In genomic region chr3:191236635-191237034, GRCh38 we compare ENCODE assay signal across 24 cellular contexts. TPM values are rescaled to one million over a fixed set of nuclear protein-coding genes. Genes with fewer than 3 reads are reported as not detected.
DNase-seq lines count a peak whose midpoint lies in the region; ATAC-seq and TF ChIP-seq lines count a peak whose summit lies in the region.
"Had no signal": no experiment of that assay in that cellular context is flagged by ENCODE, and none has a peak within 500 bp of the region (broad histone marks: within the 10 kb centered on the region; RNA-seq: fewer than 3 reads in every experiment).

No MANE protein-coding gene starts in this region.

- no peaks in the 10 kb centered on the region for H3K9me2 ChIP-seq in HCT116 (ENCODE audit: insufficient read depth)

- DNase-seq in HCT116 (ENCODE audit: low read depth, low spot score) (no peak), amniotic stem cell (lab: John Stamatoyannopoulos, UW) (peak; percentile 5), fibroblast of pulmonary artery (ENCODE audit: low read depth) (peak; percentile 33), smooth muscle cell (lab: John Stamatoyannopoulos, UW; ENCODE audit: unreplicated experiment) (no peak), glomerular visceral epithelial cell (ENCODE audit: extremely low spot score) (no peak), mucosa of gallbladder (ENCODE audit: low spot score) (no peak), glutamatergic neuron (no peak)
- DNase-seq in activated CD8-positive, alpha-beta memory T cell treated with anti-CD3 and anti-CD28 coated beads for 24 hours: no peak
- DNase-seq: activated CD8-positive, alpha-beta T cell treated with anti-CD3 and anti-CD28 coated beads for 36 hours; activated T-cell treated with anti-CD3 and anti-CD28 coated beads, Interleukin-2, amount 50 U/mL, for 48 hours; DMS153; effector memory CD4-positive, alpha-beta T cell; immature natural killer cell; mammary epithelial cell; natural killer cell; NCI-H146; stimulated activated naive B cell treated with anti-CD40 and anti-IgM and Interleukin-4, amounts not matched to agents 10 μg/mL and 1 μg/mL and 100 μg/mL, for 72 hours; T-cell had no signal

- no peak overlapping the region for H3K9ac ChIP-seq in HCT116 (ENCODE audit: low read length)
- no peak overlapping the region for H3K9ac ChIP-seq in smooth muscle cell (ENCODE audit: low read depth)

- H3K4me3 Mint-ChIP-seq in glutamatergic neuron (ENCODE audit: unreplicated experiment): no peak overlapping the region
- H3K4me3 Mint-ChIP-seq: activated CD8-positive, alpha-beta T cell treated with anti-CD3 and anti-CD28 coated beads for 36 hours; central memory CD8-positive, alpha-beta T cell; immature natural killer cell; natural killer cell; stimulated activated naive B cell treated with anti-CD40 and anti-IgM and Interleukin-4, amounts not matched to agents 10 μg/mL and 1 μg/mL and 100 μg/mL, for 72 hours; T-cell had no signal

- H3K36me3 Mint-ChIP-seq in glutamatergic neuron (ENCODE audit: unreplicated experiment): no peaks in the 10 kb centered on the region
- H3K36me3 Mint-ChIP-seq: immature natural killer cell; natural killer cell; stimulated activated naive B cell treated with anti-CD40 and anti-IgM and Interleukin-4, amounts not matched to agents 10 μg/mL and 1 μg/mL and 100 μg/mL, for 72 hours; T-cell had no signal

- H3K4me1 ChIP-seq in HCT116 (ENCODE audit: control insufficient read depth in 1 of 2, insufficient read depth in 2 of 2, low read length in 2 of 2): peaks cover 0 to 5% of the 10 kb centered on the region in 2 experiments; a peak in 1 of 4 replicates
- peaks cover 12% of the 10 kb centered on the region for H3K4me1 ChIP-seq in smooth muscle cell (ENCODE audit: low read depth)

- H2AFZ ChIP-seq in HCT116 (ENCODE audit: low read depth, low read length, poor library complexity, severe bottlenecking): peak overlapping the region; percentile 45
- peak overlapping the region; percentile 62 for H2AFZ ChIP-seq in smooth muscle cell (ENCODE audit: low read depth)

- H3K4me1 Mint-ChIP-seq in glutamatergic neuron (ENCODE audit: low read depth, unreplicated experiment): peaks cover 17% of the 10 kb centered on the region
- H3K4me1 Mint-ChIP-seq: central memory CD8-positive, alpha-beta T cell; immature natural killer cell; natural killer cell; T-cell had no signal

- TF ChIP-seq RAD21 in HCT116 (IDR thresholded peaks at IDR 0.05; ENCODE audit: low read depth): no peak

- H3K9me3 ChIP-seq in HCT116 (ENCODE audit: control insufficient read depth in 1 of 2, insufficient read depth in 1 of 2, low read depth in 1 of 2, low read length in 2 of 2) (no peaks in the 10 kb centered on the region), smooth muscle cell (replicated peaks; ENCODE audit: low read depth) (no peaks in the 10 kb centered on the region)
- H3K9me3 ChIP-seq: tibial nerve had no signal

- H3K79me2 ChIP-seq in HCT116 (ENCODE audit: insufficient read depth, low read length) (no peaks in the 10 kb centered on the region), smooth muscle cell (ENCODE audit: low read depth) (no peaks in the 10 kb centered on the region)

- H3K27me3 ChIP-seq in HCT116 (ENCODE audit: insufficient read depth, low read length) (no peaks in the 10 kb centered on the region), smooth muscle cell (ENCODE audit: low read depth) (no peaks in the 10 kb centered on the region)
- H3K27me3 ChIP-seq: tibial nerve had no signal

- peaks cover 2% of the 10 kb centered on the region for H3K27me3 Mint-ChIP-seq in glutamatergic neuron (ENCODE audit: unreplicated experiment)
- H3K27me3 Mint-ChIP-seq: central memory CD8-positive, alpha-beta T cell; stimulated activated naive B cell treated with anti-CD40 and anti-IgM and Interleukin-4, amounts not matched to agents 10 μg/mL and 1 μg/mL and 100 μg/mL, for 72 hours; T-cell had no signal

- no peak overlapping the region for H3K27ac ChIP-seq in HCT116 (ENCODE audit: low read depth, low read length)
- H3K27ac ChIP-seq in smooth muscle cell (ENCODE audit: low read depth): no peak overlapping the region
- H3K27ac ChIP-seq: C4-2B, RWPE1, tibial nerve, VCaP had no signal

- TF ChIP-seq POLR2A in HCT116 (IDR thresholded peaks at IDR 0.05; ENCODE audit: borderline replicate concordance, extremely low read depth, insufficient read depth, insufficient read length): no peak

- CTCF ChIA-PET in HCT116 (lab: Charles Lee): no interaction called here

- H3K36me3 ChIP-seq in HCT116 (ENCODE audit: control insufficient read depth in 1 of 2, insufficient read depth in 2 of 2, low read length in 2 of 2): no peaks in the 10 kb centered on the region
- H3K36me3 ChIP-seq in smooth muscle cell (ENCODE audit: low read depth): no peaks in the 10 kb centered on the region
- H3K36me3 ChIP-seq: tibial nerve had no signal

- H3K4me3 ChIP-seq in HCT116 (replicated peaks in 1 of 2; ENCODE audit: low read depth in 1 of 2, low read length in 2 of 2) (no peak overlapping the region), fibroblast of pulmonary artery (replicated peaks; ENCODE audit: low read depth, low read length) (no peak overlapping the region), smooth muscle cell (no peak overlapping the region)
- H3K4me3 ChIP-seq: tibial nerve had no signal

- no peak for ATAC-seq in HCT116
- ATAC-seq: activated CD8-positive, alpha-beta T cell treated with anti-CD3 and anti-CD28 coated beads for 36 hours; natural killer cell; T-cell had no signal

- TF ChIP-seq CTCF in HCT116 (IDR thresholded peaks at IDR 0.05 in 2 of 3, conservative IDR thresholded peaks at IDR 0.05 in 1 of 3; ENCODE audit: borderline replicate concordance in 1 of 3, insufficient read depth in 1 of 3, low read depth in 2 of 3, low read length in 2 of 3): no peak
- TF ChIP-seq CTCF in fibroblast of pulmonary artery (IDR thresholded peaks at IDR 0.05; ENCODE audit: low read length, missing control alignments): no peak
- TF ChIP-seq CTCF in smooth muscle cell (IDR thresholded peaks at IDR 0.05; ENCODE audit: borderline replicate concordance, insufficient read depth, poor library complexity, severe bottlenecking): no peak
- TF ChIP-seq CTCF in glutamatergic neuron (IDR thresholded peaks at IDR 0.05; ENCODE audit: partially characterized antibody, unreplicated experiment): no peak

- 70% methylated on average over 3 of the region's 3 CpGs for WGBS in smooth muscle cell (ENCODE audit: low lambda C conversion rate)

- H4K20me1 ChIP-seq in HCT116 (ENCODE audit: insufficient read depth) (no peaks in the 10 kb centered on the region), smooth muscle cell (ENCODE audit: low read depth) (no peaks in the 10 kb centered on the region)

- H3K9me3 Mint-ChIP-seq in glutamatergic neuron (ENCODE audit: unreplicated experiment): no peaks in the 10 kb centered on the region
- H3K9me3 Mint-ChIP-seq: activated CD8-positive, alpha-beta T cell treated with anti-CD3 and anti-CD28 coated beads for 36 hours; stimulated activated naive B cell treated with anti-CD40 and anti-IgM and Interleukin-4, amounts not matched to agents 10 μg/mL and 1 μg/mL and 100 μg/mL, for 72 hours had no signal

- H3K4me2 ChIP-seq in HCT116 (ENCODE audit: low read length): no peak overlapping the region
- no peak overlapping the region for H3K4me2 ChIP-seq in smooth muscle cell

- intact Hi-C loops in HCT116 (cut with micrococcal nuclease): no loop called here

- H3F3A ChIP-seq in smooth muscle cell (ENCODE audit: low read depth): peaks cover 3% of the 10 kb centered on the region

- RAD21 ChIA-PET in HCT116 (lab: Charles Lee; ENCODE audit: low non-redundant PET in 1 of 2, low total read pairs in 2 of 2, uncharacterized antibody in 2 of 2, unreplicated experiment in 2 of 2): no interaction called here

- H3K27ac Mint-ChIP-seq in glutamatergic neuron (ENCODE audit: unreplicated experiment): no peak overlapping the region
- H3K27ac Mint-ChIP-seq: activated CD8-positive, alpha-beta T cell treated with anti-CD3 and anti-CD28 coated beads for 36 hours; immature natural killer cell; natural killer cell; stimulated activated naive B cell treated with anti-CD40 and anti-IgM and Interleukin-4, amounts not matched to agents 10 μg/mL and 1 μg/mL and 100 μg/mL, for 72 hours; T-cell had no signal

- no TSS peak for BruUV-seq in HCT116 (replicated peaks; lab: Mats Ljungman, UMichigan)

- POLR2A ChIA-PET in HCT116 (lab: Charles Lee): no interaction called here

TF ChIP-seq in HCT116, 20 proteins besides CTCF, POLR2A, EP300 and RAD21:
- TF ChIP-seq ZBTB33 (IDR thresholded peaks at IDR 0.05; ENCODE audit: extremely low read depth, insufficient replicate concordance, low read length) (no peak), EGR1 (IDR thresholded peaks at IDR 0.05; ENCODE audit: low read depth) (no peak), MAX (IDR thresholded peaks at IDR 0.05) (no peak), FOSL1 (IDR thresholded peaks at IDR 0.05; ENCODE audit: low read depth) (no peak), ZNF274 (IDR thresholded peaks at IDR 0.05; ENCODE audit: low read depth, low read length) (no peak)

RNA-seq across cellular contexts. Expression of gene OSTN, which starts 37.6 kb away (rescaled TPM):
- total RNA-seq in HCT116 (2021; ENCODE audit: unreplicated experiment) (not detected), smooth muscle cell (0.13 and 0.40 TPM in 2 replicates), mucosa of gallbladder (not detected), glutamatergic neuron (ENCODE audit: unreplicated experiment) (3.8 TPM)
- not detected in 2 replicates for polyA plus RNA-seq in HCT116 (2012)
- 1.3 TPM in 1 of 2 replicates, not detected in the other for polyA plus RNA-seq in smooth muscle cell
- total RNA-seq: activated CD8-positive, alpha-beta T cell treated with anti-CD3 and anti-CD28 coated beads for 36 hours; mammary epithelial cell; natural killer cell; posterior vena cava; T-cell; tibial nerve had no signal
- polyA plus RNA-seq: immature natural killer cell, mammary epithelial cell had no signal

Comparison
In these comparisons a context has a peak if more than half of its experiments do, and no peak if none do; other contexts are left out.
1. DNase-seq: peak in amniotic stem cell (single experiment) and fibroblast of pulmonary artery (single experiment); none in HCT116 (single experiment), smooth muscle cell (single experiment), glomerular visceral epithelial cell (single experiment), activated CD8-positive, alpha-beta memory T cell treated with anti-CD3 and anti-CD28 coated beads for 24 hours (single experiment), mucosa of gallbladder (single experiment) and glutamatergic neuron (single experiment).